ENCODE assay signal across 1 cellular context in the genomic region with DNA sequence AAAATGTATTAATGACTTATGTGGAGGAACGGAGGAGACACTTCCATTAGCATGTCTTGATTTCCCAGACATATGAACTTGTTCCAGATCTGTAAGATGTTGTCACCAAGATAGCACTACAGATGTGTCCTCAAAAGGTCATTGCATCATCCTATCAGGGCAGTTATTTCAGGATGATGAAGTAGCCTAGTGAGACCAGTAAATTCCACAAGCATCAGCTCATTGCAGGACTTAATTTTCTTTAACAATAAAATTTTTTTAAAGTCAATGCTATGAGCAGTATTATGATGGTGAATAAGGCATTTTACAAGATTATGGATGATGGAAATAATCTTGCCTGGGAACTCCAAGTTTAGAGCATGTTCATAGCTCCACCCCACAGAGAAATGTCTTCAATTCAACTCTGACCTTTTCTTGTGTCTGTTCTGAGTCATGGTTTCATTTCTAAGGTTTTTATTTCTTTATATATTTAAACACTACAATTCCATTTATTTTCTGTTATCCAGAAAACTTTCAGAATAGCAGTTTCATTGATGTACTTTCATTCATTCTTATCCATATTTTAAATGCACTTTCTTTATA.
TF ChIP-seq lines count a peak whose summit lies in the region.

No MANE protein-coding gene starts in this region.

TF ChIP-seq in H1, 55 proteins besides CTCF, POLR2A, EP300 and RAD21 (continued from another document):
- TF ChIP-seq SIN3A (conservative IDR thresholded peaks at IDR 0.05 in 1 of 2, IDR thresholded peaks at IDR 0.05 in 1 of 2; ENCODE audit: low read depth in 1 of 2, low read length in 2 of 2) (no peak), CEBPB (IDR thresholded peaks at IDR 0.05; ENCODE audit: low read depth, low read length) (peak; percentile 14; the same call in 1 of the 2 replicates), SAP30 (IDR thresholded peaks at IDR 0.05; ENCODE audit: insufficient read depth, insufficient replicate concordance, low read length) (no peak), ZNF274 (IDR thresholded peaks at IDR 0.05; ENCODE audit: borderline replicate concordance, extremely low read depth, low read length) (no peak)
